ENCODE assay signal across 35 cellular contexts in the genomic region with DNA sequence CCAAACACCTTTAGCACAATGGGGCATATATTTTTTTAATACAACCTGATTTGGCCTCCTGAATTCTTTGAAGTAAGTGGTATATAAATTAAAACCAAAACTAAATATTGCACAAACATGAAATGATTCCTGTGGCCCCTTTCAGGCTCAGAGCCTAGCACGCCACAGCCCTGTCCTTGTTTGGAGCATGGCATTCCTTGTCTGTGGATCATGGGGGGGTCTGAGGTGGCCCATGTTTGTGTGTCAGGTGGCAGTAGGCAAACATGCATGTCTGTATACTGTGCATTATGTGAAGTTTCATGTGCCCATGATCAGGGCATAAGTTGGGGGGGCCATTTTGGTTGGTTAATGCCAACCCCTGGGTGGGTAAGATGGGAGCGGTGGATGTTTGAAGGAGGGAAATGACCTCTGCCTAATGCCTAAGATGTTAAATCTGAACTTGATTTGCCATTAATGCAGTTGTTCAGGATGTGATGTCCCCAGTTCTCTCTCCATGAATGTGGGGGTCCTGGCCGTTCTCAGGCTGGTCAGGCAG. TPM values are rescaled to one million over a fixed set of nuclear protein-coding genes. Genes with fewer than 3 reads are reported as not detected.
"Had no signal": no experiment of that assay in that cellular context is flagged by ENCODE, and none has a peak within 500 bp of the region (broad histone marks: within the 10 kb centered on the region; RNA-seq: fewer than 3 reads in every experiment).

No MANE protein-coding gene starts in this region.

- ATAC-seq: activated naive CD8-positive, alpha-beta T cell treated with anti-CD3 and anti-CD28 coated beads, Interleukin-2, amount 50 U/mL, for 24 hours; effector memory CD8-positive, alpha-beta T cell; gastroesophageal sphincter; sciatic nerve; stimulated activated naive CD8-positive, alpha-beta T cell treated with anti-CD3 and anti-CD28 coated beads, Interleukin-15, amount 100 ng/mL, for 72 hours; upper lobe of right lung had no signal

- H3K4me3 ChIP-seq: gastroesophageal sphincter, lung, mucosa of descending colon, ovary, skin epidermis, thyroid gland, upper lobe of right lung had no signal

- H3K27me3 Mint-ChIP-seq: activated CD4-positive, alpha-beta memory T cell treated with anti-CD3 and anti-CD28 coated beads for 36 hours; activated naive CD8-positive, alpha-beta T cell treated with anti-CD3 and anti-CD28 coated beads, Interleukin-2, amount 50 U/mL, for 24 hours; activated T-cell treated with anti-CD3 and anti-CD28 coated beads, Interleukin-2, amount 50 U/mL, for 24 hours; effector memory CD8-positive, alpha-beta T cell; stimulated activated naive CD8-positive, alpha-beta T cell treated with anti-CD3 and anti-CD28 coated beads, Interleukin-15, amount 100 ng/mL, for 72 hours had no signal

- H3K27me3 ChIP-seq: gastroesophageal sphincter, neutrophil, ovary, thyroid gland, upper lobe of right lung had no signal

- H3K27ac ChIP-seq: gastroesophageal sphincter, neutrophil, ovary, skin epidermis, thyroid gland, upper lobe of right lung had no signal

- FAIRE-seq: endothelial cell of umbilical vein had no signal

- DNase-seq: activated CD4-positive, alpha-beta memory T cell treated with anti-CD3 and anti-CD28 coated beads for 36 hours; activated CD4-positive, alpha-beta T cell treated with anti-CD3 and anti-CD28 coated beads for 48 hours; activated CD8-positive, alpha-beta memory T cell treated with anti-CD3 and anti-CD28 coated beads, Interleukin-2, amount 50 U/mL, for 48 hours; activated gamma-delta T cell; activated naive CD4-positive, alpha-beta T cell treated with anti-CD3 and anti-CD28 coated beads, Interleukin-2, amount 10 ng/mL, durations not matched to agents 7 days and 5 days; activated naive CD8-positive, alpha-beta T cell treated with anti-CD3 and anti-CD28 coated beads, Interleukin-2, amount 50 U/mL, for 24 hours; activated T-cell treated with anti-CD3 and anti-CD28 coated beads, Interleukin-2, amount 50 U/mL, for 24 hours; amygdala; caudate nucleus; cortex of kidney; effector memory CD8-positive, alpha-beta T cell; hypothalamus; immature natural killer cell; nephron progenitor cell; ovary; stimulated activated CD4-positive, alpha-beta T cell treated with anti-CD3 and anti-CD28 coated beads, Interleukin-12 subunit alpha, Interleukin-12 subunit beta, amount 100 ng/mL, for 4 hours; stimulated activated CD4-positive, alpha-beta T cell treated with anti-CD3 and anti-CD28 coated beads, Interleukin-4, amount 100 ng/mL, for 1 hour; stimulated activated naive CD8-positive, alpha-beta T cell treated with anti-CD3 and anti-CD28 coated beads, Interleukin-15, amount 100 ng/mL, for 72 hours; substantia nigra; T-helper 9 cell; thyroid gland; upper lobe of right lung had no signal

- H3K9me3 Mint-ChIP-seq: activated CD4-positive, alpha-beta memory T cell treated with anti-CD3 and anti-CD28 coated beads for 36 hours; activated naive CD4-positive, alpha-beta T cell treated with anti-CD3 and anti-CD28 coated beads, Interleukin-2, amount 10 ng/mL, durations not matched to agents 7 days and 5 days; activated naive CD8-positive, alpha-beta T cell treated with anti-CD3 and anti-CD28 coated beads, Interleukin-2, amount 50 U/mL, for 24 hours; activated T-cell treated with anti-CD3 and anti-CD28 coated beads, Interleukin-2, amount 50 U/mL, for 24 hours; effector memory CD8-positive, alpha-beta T cell; immature natural killer cell; nephron progenitor cell; stimulated activated naive CD8-positive, alpha-beta T cell treated with anti-CD3 and anti-CD28 coated beads, Interleukin-15, amount 100 ng/mL, for 72 hours had no signal

- H3K27ac Mint-ChIP-seq: activated CD4-positive, alpha-beta memory T cell treated with anti-CD3 and anti-CD28 coated beads for 36 hours; activated naive CD4-positive, alpha-beta T cell treated with anti-CD3 and anti-CD28 coated beads, Interleukin-2, amount 10 ng/mL, durations not matched to agents 7 days and 5 days; activated naive CD8-positive, alpha-beta T cell treated with anti-CD3 and anti-CD28 coated beads, Interleukin-2, amount 50 U/mL, for 24 hours; activated T-cell treated with anti-CD3 and anti-CD28 coated beads, Interleukin-2, amount 50 U/mL, for 24 hours; nephron progenitor cell; progenitor cell of endocrine pancreas; stimulated activated naive CD8-positive, alpha-beta T cell treated with anti-CD3 and anti-CD28 coated beads, Interleukin-15, amount 100 ng/mL, for 72 hours had no signal

- H3K36me3 ChIP-seq: gastroesophageal sphincter, ovary, thyroid gland, upper lobe of right lung, WERI-Rb-1 had no signal

- H3K4me3 Mint-ChIP-seq: activated CD4-positive, alpha-beta memory T cell treated with anti-CD3 and anti-CD28 coated beads for 36 hours; activated naive CD4-positive, alpha-beta T cell treated with anti-CD3 and anti-CD28 coated beads, Interleukin-2, amount 10 ng/mL, durations not matched to agents 7 days and 5 days; activated naive CD8-positive, alpha-beta T cell treated with anti-CD3 and anti-CD28 coated beads, Interleukin-2, amount 50 U/mL, for 24 hours; activated T-cell treated with anti-CD3 and anti-CD28 coated beads, Interleukin-2, amount 50 U/mL, for 24 hours; effector memory CD8-positive, alpha-beta T cell; immature natural killer cell; nephron progenitor cell; stimulated activated naive CD8-positive, alpha-beta T cell treated with anti-CD3 and anti-CD28 coated beads, Interleukin-15, amount 100 ng/mL, for 72 hours had no signal

- H3K36me3 Mint-ChIP-seq: activated CD4-positive, alpha-beta memory T cell treated with anti-CD3 and anti-CD28 coated beads for 36 hours; activated naive CD4-positive, alpha-beta T cell treated with anti-CD3 and anti-CD28 coated beads, Interleukin-2, amount 10 ng/mL, durations not matched to agents 7 days and 5 days; immature natural killer cell had no signal

- H3K9me3 ChIP-seq: gastroesophageal sphincter, mucosa of descending colon, neutrophil, ovary, thyroid gland, upper lobe of right lung had no signal

RNA-seq across cellular contexts. Expression of a gene that starts 18.6 kb away (rescaled TPM):
- total RNA-seq: fibroblast of lung, kidney epithelial cell, myocyte, renal cortical epithelial cell, thyroid gland had no signal
- polyA plus RNA-seq: immature natural killer cell had no signal
